In the genomic region with DNA sequence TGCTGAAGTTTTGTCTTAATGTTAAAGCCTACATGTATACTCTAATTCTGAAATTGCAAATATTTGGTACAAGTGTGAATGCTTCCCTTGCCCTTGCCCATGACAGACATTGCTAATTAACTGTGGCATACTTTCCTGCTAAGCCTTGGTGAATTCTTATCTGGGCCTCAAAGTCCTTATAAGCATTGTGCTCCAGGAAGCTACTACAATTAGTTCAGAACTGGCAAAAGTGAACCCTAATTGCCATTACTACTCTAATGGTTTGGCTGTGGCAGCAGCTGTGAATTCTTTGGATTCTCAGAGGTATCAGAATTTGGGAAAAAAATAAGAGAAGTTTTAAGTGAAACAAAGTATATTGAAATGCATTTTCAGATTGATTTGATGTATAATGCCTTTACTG, we compare ENCODE assay signal across 26 cellular contexts. TPM values are rescaled to one million over a fixed set of nuclear protein-coding genes. Genes with fewer than 3 reads are reported as not detected.
A peak's percentile ranks its signal among the peaks of the same experiment; 100 is the strongest.
DNase-seq lines count a peak whose midpoint lies in the region; ATAC-seq, FAIRE-seq and TF ChIP-seq lines count a peak whose summit lies in the region.
"Had no signal": no experiment of that assay in that cellular context is flagged by ENCODE, and none has a peak within 500 bp of the region (broad histone marks: within the 10 kb centered on the region; RNA-seq: fewer than 3 reads in every experiment).

No MANE protein-coding gene starts in this region.

- H4K20me1 ChIP-seq in astrocyte (ENCODE audit: insufficient read depth, low read length), result peaks cover 14% of the 10 kb centered on the region
- H4K20me1 ChIP-seq: BLaER1 had no signal

- no peak overlapping the region for H3K4me2 ChIP-seq in astrocyte (ENCODE audit: low read length)
- H3K4me2 ChIP-seq: BLaER1, GM23338 had no signal

- no peaks in the 10 kb centered on the region for H3K79me2 ChIP-seq in astrocyte (ENCODE audit: insufficient read depth, low read length)

- no peaks in the 10 kb centered on the region for H3K4me1 Mint-ChIP-seq in activated CD4-positive, alpha-beta T cell treated with anti-CD3 and anti-CD28 coated beads, Interleukin-2, amount 10 ng/mL, durations not matched to agents 24 days and 14 days
- peaks cover 10% of the 10 kb centered on the region for H3K4me1 Mint-ChIP-seq in astrocyte (ENCODE audit: low read depth, unreplicated experiment)
- no peaks in the 10 kb centered on the region for H3K4me1 Mint-ChIP-seq in Calu3 (ENCODE audit: low read depth, unreplicated experiment)
- H3K4me1 Mint-ChIP-seq: B cell had no signal

- no peaks in the 10 kb centered on the region for H3K9me3 Mint-ChIP-seq in activated CD4-positive, alpha-beta T cell treated with anti-CD3 and anti-CD28 coated beads, Interleukin-2, amount 10 ng/mL, durations not matched to agents 24 days and 14 days
- H3K9me3 Mint-ChIP-seq in astrocyte (ENCODE audit: unreplicated experiment) (no peaks in the 10 kb centered on the region), Calu3 (ENCODE audit: low read depth, unreplicated experiment) (no peaks in the 10 kb centered on the region)
- H3K9me3 Mint-ChIP-seq: CD4-positive, CD25-positive, alpha-beta regulatory T cell; CD8-positive, alpha-beta T cell; GM23338; H9 had no signal

- H3K27me3 ChIP-seq in astrocyte (ENCODE audit: insufficient read depth, low read length) (no peaks in the 10 kb centered on the region), small intestine (ENCODE audit: control insufficient read depth in 2 of 2, insufficient read depth in 2 of 2, low read length in 2 of 2) (no peaks in the 10 kb centered on the region)
- H3K27me3 ChIP-seq: BLaER1 had no signal

- H3K27me3 Mint-ChIP-seq in activated CD4-positive, alpha-beta T cell treated with anti-CD3 and anti-CD28 coated beads, Interleukin-2, amount 10 ng/mL, durations not matched to agents 24 days and 14 days, result no peaks in the 10 kb centered on the region
- H3K27me3 Mint-ChIP-seq in astrocyte (ENCODE audit: low read depth, unreplicated experiment) (no peaks in the 10 kb centered on the region), Calu3 (ENCODE audit: unreplicated experiment) (no peaks in the 10 kb centered on the region)
- H3K27me3 Mint-ChIP-seq: B cell; CD4-positive, CD25-positive, alpha-beta regulatory T cell had no signal

- intact Hi-C loops in activated CD4-positive, alpha-beta T cell treated with anti-CD3 and anti-CD28 coated beads, Interleukin-2, amount 10 ng/mL, durations not matched to agents 24 days and 14 days (cut with micrococcal nuclease), result no loop called here
- intact Hi-C loops in left colon (cut with DNase I, micrococcal nuclease), result no loop called here
- intact Hi-C loops in Calu3 (cut with micrococcal nuclease; ENCODE audit: unreplicated experiment), result no loop called here

- peak; percentile 13 for DNase-seq in activated CD4-positive, alpha-beta T cell treated with anti-CD3 and anti-CD28 coated beads, Interleukin-2, amount 10 ng/mL, durations not matched to agents 24 days and 14 days
- no peak for DNase-seq in activated CD4-positive, alpha-beta T cell treated with anti-CD3 and anti-CD28 coated beads for 4 hours
- DNase-seq in astrocyte (ENCODE audit: low read depth) (no peak), left colon (no peak), small intestine (peak; percentile 34), SKM-1 treated with dmso at 0.1 percent for 144 hours (lab: John Stamatoyannopoulos, UW; ENCODE audit: unreplicated experiment) (no peak), Calu3 (no peak)
- no peak for DNase-seq in effector CD4-positive, alpha-beta T cell
- DNase-seq: Caco-2; CD4-positive, CD25-positive, alpha-beta regulatory T cell; CD8-positive, alpha-beta T cell; DMS 273 treated with DMSO at 0.1 percent for 48 hours; DMS79; EL; GDM1; H9 had no signal

- ATAC-seq in left colon, result peak; percentile 28
- ATAC-seq: CD8-positive, alpha-beta T cell; GM12878; GM23338; HCT116 had no signal

- H3K27ac Mint-ChIP-seq in activated CD4-positive, alpha-beta T cell treated with anti-CD3 and anti-CD28 coated beads, Interleukin-2, amount 10 ng/mL, durations not matched to agents 24 days and 14 days, result no peak overlapping the region
- H3K27ac Mint-ChIP-seq in astrocyte (ENCODE audit: unreplicated experiment), result peak overlapping the region; percentile 11
- no peak overlapping the region for H3K27ac Mint-ChIP-seq in Calu3 (ENCODE audit: unreplicated experiment)
- H3K27ac Mint-ChIP-seq: B cell; CD4-positive, CD25-positive, alpha-beta regulatory T cell; CD8-positive, alpha-beta T cell; GM23338; H9 had no signal

- H3K4me3 ChIP-seq in astrocyte (ENCODE audit: insufficient read depth, low read depth, low read length), result no peak overlapping the region
- no peak overlapping the region for H3K4me3 ChIP-seq in small intestine (ENCODE audit: low read depth in 1 of 2, low read length in 2 of 2)
- H3K4me3 ChIP-seq: BLaER1, GM12878, GM23338 had no signal

- no peak overlapping the region for H3K4me3 Mint-ChIP-seq in activated CD4-positive, alpha-beta T cell treated with anti-CD3 and anti-CD28 coated beads, Interleukin-2, amount 10 ng/mL, durations not matched to agents 24 days and 14 days
- no peak overlapping the region for H3K4me3 Mint-ChIP-seq in astrocyte (ENCODE audit: unreplicated experiment)
- H3K4me3 Mint-ChIP-seq in Calu3 (ENCODE audit: low read depth, unreplicated experiment), result no peak overlapping the region
- H3K4me3 Mint-ChIP-seq: B cell; CD4-positive, CD25-positive, alpha-beta regulatory T cell; CD8-positive, alpha-beta T cell; GM23338; H9 had no signal

- H3K27ac ChIP-seq in astrocyte (ENCODE audit: low read depth, low read length) (no peak overlapping the region), small intestine (ENCODE audit: low read depth in 1 of 2, low read length in 1 of 2) (no peak overlapping the region)
- H3K27ac ChIP-seq: 22Rv1, BLaER1, C4-2B had no signal

- peaks cover 22% of the 10 kb centered on the region for H3K36me3 ChIP-seq in astrocyte (ENCODE audit: insufficient read depth, low read length)
- H3K36me3 ChIP-seq in small intestine (ENCODE audit: control insufficient read depth in 2 of 2, insufficient read depth in 2 of 2, low read length in 2 of 2), result peaks cover 4 to 6% of the 10 kb centered on the region in 2 donors

- H3K9ac ChIP-seq in astrocyte (ENCODE audit: low read length), result no peak overlapping the region
- H3K9ac ChIP-seq: BLaER1 had no signal

- CTCF ChIA-PET in Calu3 (lab: Charles Lee), result no interaction called here

- no TSS peak for BruUV-seq in Calu3 (replicated peaks; lab: Mats Ljungman, UMichigan)

- H2AFZ ChIP-seq in astrocyte (ENCODE audit: low read depth, low read length), result no peak overlapping the region
- H2AFZ ChIP-seq: GM23338 had no signal

- H3K9me3 ChIP-seq in astrocyte (ENCODE audit: insufficient read depth, low read depth, low read length) (no peaks in the 10 kb centered on the region), small intestine (ENCODE audit: control insufficient read depth, low read depth) (no peaks in the 10 kb centered on the region)
- H3K9me3 ChIP-seq: BLaER1, Caco-2 had no signal

- TF ChIP-seq CTCF in astrocyte (IDR thresholded peaks at IDR 0.05; ENCODE audit: insufficient read depth, low read depth, low read length) (no peak), Calu3 (IDR thresholded peaks at IDR 0.05; ENCODE audit: unreplicated experiment) (no peak)

- H3K4me1 ChIP-seq in astrocyte (ENCODE audit: insufficient read depth, low read length), result no peaks in the 10 kb centered on the region
- H3K4me1 ChIP-seq in small intestine (ENCODE audit: control insufficient read depth in 2 of 2, insufficient read depth in 1 of 2, low read depth in 1 of 2, low read length in 1 of 2), result no peaks in the 10 kb centered on the region
- H3K4me1 ChIP-seq: BLaER1, Caco-2 had no signal

- H3K36me3 Mint-ChIP-seq in activated CD4-positive, alpha-beta T cell treated with anti-CD3 and anti-CD28 coated beads, Interleukin-2, amount 10 ng/mL, durations not matched to agents 24 days and 14 days (ENCODE audit: low read depth), result peaks cover 46% of the 10 kb centered on the region
- peaks cover 4% of the 10 kb centered on the region for H3K36me3 Mint-ChIP-seq in astrocyte (ENCODE audit: low read depth, unreplicated experiment)
- peaks cover 9% of the 10 kb centered on the region for H3K36me3 Mint-ChIP-seq in Calu3 (ENCODE audit: insufficient read depth, unreplicated experiment)

- FAIRE-seq in astrocyte (lab: Jason Lieb, UNC), result no peak
- FAIRE-seq in small intestine (lab: Jason Lieb, UNC), result no peak
- FAIRE-seq: A204.1, D721Med, GM12878, GM18507 had no signal

RNA-seq across cellular contexts. Expression of a gene that starts 24.3 kb away (rescaled TPM):
- 32.1 and 33.2 TPM in 2 replicates for total RNA-seq in activated CD4-positive, alpha-beta T cell treated with anti-CD3 and anti-CD28 coated beads, Interleukin-2, amount 10 ng/mL, durations not matched to agents 24 days and 14 days
- total RNA-seq in astrocyte (18.8 and 18.9 TPM in 2 replicates), left colon (10 to 100 TPM; 19.5 to 19.6 TPM), Calu3 (2022) (27.5 and 30.0 TPM in 2 replicates)
- polyA plus RNA-seq in small intestine, result 1 to 10 TPM; 3.8 to 6.8 (median 5.4) TPM

Comparison
In these comparisons a context has a peak if more than half of its experiments do, and no peak if none do; other contexts are left out.
1. DNase-seq: peak in activated CD4-positive, alpha-beta T cell treated with anti-CD3 and anti-CD28 coated beads, Interleukin-2, amount 10 ng/mL, durations not matched to agents 24 days and 14 days (single experiment) and small intestine (single experiment); none in activated CD4-positive, alpha-beta T cell treated with anti-CD3 and anti-CD28 coated beads for 4 hours (0 of 2), astrocyte (single experiment), left colon (0 of 2), SKM-1 treated with dmso at 0.1 percent for 144 hours (single experiment), effector CD4-positive, alpha-beta T cell (single experiment) and Calu3 (single experiment).